ENCODE assay signal across 9 cellular contexts in genomic region chr2:47034973-47035609, GRCh38.
DNase-seq lines count a peak whose midpoint lies in the region; ATAC-seq, FAIRE-seq and TF ChIP-seq lines count a peak whose summit lies in the region.
"Had no signal": no experiment of that assay in that cellular context is flagged by ENCODE, and none has a peak within 500 bp of the region (broad histone marks: within the 10 kb centered on the region; RNA-seq: fewer than 3 reads in every experiment).

No MANE protein-coding gene starts in this region.

- 54 to 55% methylated on average over 10 of the region's 10 CpGs for WGBS in aorta, 2 donors

- no peaks in the 10 kb centered on the region for H3K36me3 Mint-ChIP-seq in mesothelial cell of epicardium

- H3K27ac ChIP-seq in caudate nucleus (ENCODE audit: low read depth, low read length) (peak overlapping the region; percentile 95), aorta (ENCODE audit: low read depth in 1 of 2, low read length in 2 of 2) (peak overlapping the region; percentile 86 to 96)
- H3K27ac ChIP-seq: 22Rv1 had no signal

- TF ChIP-seq POLR2A in H54 (IDR thresholded peaks at IDR 0.05; ENCODE audit: low read depth, low read length) = no peak

- no peak for FAIRE-seq in H54 (lab: Jason Lieb, UNC)

- peak overlapping the region; percentile 91 for H3K27ac Mint-ChIP-seq in mesothelial cell of epicardium

- no peaks in the 10 kb centered on the region for H3K27me3 ChIP-seq in aorta (ENCODE audit: control insufficient read depth in 1 of 2, insufficient read depth in 2 of 2, low read length in 1 of 2)

- H3K9me3 ChIP-seq in aorta (ENCODE audit: control insufficient read depth, low read length) = no peaks in the 10 kb centered on the region

- no peaks in the 10 kb centered on the region for H3K27me3 Mint-ChIP-seq in mesothelial cell of epicardium (ENCODE audit: low read depth)

- peaks cover 44% of the 10 kb centered on the region for H3K4me1 Mint-ChIP-seq in mesothelial cell of epicardium

- no peaks in the 10 kb centered on the region for H3K9me3 Mint-ChIP-seq in mesothelial cell of epicardium

- no peak for ATAC-seq in aorta (ENCODE audit: low FRiP score)

- TF ChIP-seq CTCF in mesothelial cell of epicardium (IDR thresholded peaks at IDR 0.05; ENCODE audit: unreplicated experiment) = no peak

- peaks cover 0 to 5% of the 10 kb centered on the region in 2 donors for H3K4me1 ChIP-seq in aorta (ENCODE audit: control insufficient read depth in 1 of 2, insufficient read depth in 2 of 2, low read length in 2 of 2)

- peak; percentile 30 for DNase-seq in DMS53 (lab: John Stamatoyannopoulos, UW)
- DNase-seq in DMS53 treated with DMSO at 0.1 percent for 48 hours (lab: John Stamatoyannopoulos, UW; ENCODE audit: unreplicated experiment) = no peak
- peak; percentile 25 for DNase-seq in LoVo (ENCODE audit: low spot score)
- DNase-seq in caudate nucleus (lab: John Stamatoyannopoulos, UW) = peak in 4 of 61 donors; percentile 7 to 30 (median 18)
- DNase-seq in mesothelial cell of epicardium (ENCODE audit: low spot score in 2 of 2, unreplicated experiment in 2 of 2) = no peak
- DNase-seq in aorta = peak; percentile 79 to 85
- DNase-seq in H54 (ENCODE audit: insufficient read length, low spot score) = no peak
- DNase-seq in GM19238 (ENCODE audit: insufficient read length, low spot score) = no peak

- no peak overlapping the region for H3K4me3 ChIP-seq in aorta (ENCODE audit: low read length in 2 of 2)

- H3K4me3 Mint-ChIP-seq in mesothelial cell of epicardium = no peak overlapping the region

- intact Hi-C loops in aorta (cut with DNase I) = loop anchor here in 1 of 2 donors (5.0 kb wide), 1 partner anchor 33 kb away; no protein-coding TSS in a partner anchor

- no peaks in the 10 kb centered on the region for H3K36me3 ChIP-seq in aorta (ENCODE audit: control insufficient read depth in 1 of 2, insufficient read depth in 2 of 2, low read length in 1 of 2)

Comparison
In these comparisons a context has a peak if more than half of its experiments do, and no peak if none do; other contexts are left out.
1. DNase-seq: peak in DMS53 (single experiment), LoVo (single experiment) and aorta (2 of 2); none in DMS53 treated with DMSO at 0.1 percent for 48 hours (single experiment), mesothelial cell of epicardium (0 of 2), H54 (single experiment) and GM19238 (single experiment).